ENCODE assay signal across 34 cellular contexts in the genomic region with DNA sequence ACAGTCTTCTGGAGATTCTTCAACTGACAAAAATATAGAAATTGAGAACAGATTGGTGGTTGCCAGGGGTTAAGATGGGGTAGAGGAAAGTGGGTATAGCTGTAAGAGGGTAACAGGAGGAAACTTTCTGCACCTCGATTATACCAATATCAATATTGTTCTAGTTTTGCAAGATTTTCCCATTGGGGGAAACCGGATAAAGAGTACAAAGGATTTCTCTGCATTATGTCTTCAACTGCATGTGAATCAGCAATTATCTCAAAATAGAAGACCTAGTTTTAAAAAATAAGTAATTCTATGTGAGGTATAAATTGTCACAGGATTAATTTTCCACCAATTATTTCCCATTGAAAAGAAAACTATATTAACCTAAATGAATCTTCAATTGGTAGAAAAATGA.
"Had no signal": no experiment of that assay in that cellular context is flagged by ENCODE, and none has a peak within 500 bp of the region (broad histone marks: within the 10 kb centered on the region; RNA-seq: fewer than 3 reads in every experiment).

No MANE protein-coding gene starts in this region.

- H3K36me3 ChIP-seq: MG63 had no signal

- H3K4me3 ChIP-seq: MG63 had no signal

- H3K9ac ChIP-seq: KMS-11 had no signal

- H3K27ac ChIP-seq: KMS-11 had no signal

- H3K9me3 ChIP-seq: MG63 had no signal

- DNase-seq: Kasumi-1, MG63, MM.1S, MV-4-11, NCI-H1048, NCI-H1092, NCI-H1092 treated with DMSO at 0.1 percent for 48 hours, NCI-H1105, NCI-H1105 treated with DMSO at 0.1 percent for 48 hours, NCI-H1417, NCI-H1417 treated with DMSO at 0.1 percent for 48 hours, NCI-H1436, NCI-H1436 treated with DMSO at 0.1 percent for 48 hours, NCI-H146, NCI-H1694, NCI-H1694 treated with DMSO at 0.1 percent for 48 hours, NCI-H187, NCI-H187 treated with DMSO at 0.1 percent for 48 hours, NCI-H1930, NCI-H2029, NCI-H2029 treated with DMSO at 0.1 percent for 48 hours, NCI-H2081, NCI-H2081 treated with DMSO at 0.1 percent for 48 hours, NCI-H2107, NCI-H2171, NCI-H2171 treated with DMSO at 0.1 percent for 48 hours, NCI-H2227 treated with DMSO at 0.1 percent for 48 hours, NCI-H226, NCI-H345, NCI-H446, NCI-H446 treated with DMSO at 0.1 percent for 48 hours, NCI-H510A, NCI-H510A treated with DMSO at 0.1 percent for 48 hours had no signal
